Comparison of ENCODE assay signal across 1 cellular context in genomic region chr1:169103443-169103842, GRCh38.
TF ChIP-seq lines count a peak whose summit lies in the region.

No MANE protein-coding gene starts in this region.

TF ChIP-seq in GM23338, 12 proteins besides CTCF, POLR2A, EP300 and RAD21 (continued from another document):
- no peak for TF ChIP-seq ZNF462 (CRISPR knock-in tag; IDR thresholded peaks at IDR 0.05)
